17 cellular contexts compared by ENCODE assay signal in the genomic region with DNA sequence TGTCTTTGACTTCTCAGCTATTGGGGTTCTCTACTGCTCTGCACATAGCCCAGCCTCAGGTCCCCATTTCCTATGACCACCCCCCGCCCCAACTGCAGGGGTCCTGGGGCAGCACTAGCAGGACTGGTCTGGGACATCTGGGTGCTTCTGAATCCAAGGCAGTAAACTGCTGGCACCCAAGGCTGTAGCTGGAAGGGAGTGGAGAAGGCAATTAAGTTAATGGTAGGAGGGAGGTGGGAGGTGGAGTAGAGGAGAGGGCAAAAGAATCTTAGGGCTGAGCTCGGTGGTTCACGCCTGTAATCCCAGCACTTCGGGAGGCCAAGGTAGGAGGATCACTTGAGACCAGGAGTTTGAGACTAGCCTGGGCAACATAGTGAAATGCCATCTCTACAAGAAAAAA. TPM values are rescaled to one million over a fixed set of nuclear protein-coding genes. Genes with fewer than 3 reads are reported as not detected.
DNase-seq lines count a peak whose midpoint lies in the region; ATAC-seq and TF ChIP-seq lines count a peak whose summit lies in the region.
"Had no signal": no experiment of that assay in that cellular context is flagged by ENCODE, and none has a peak within 500 bp of the region (broad histone marks: within the 10 kb centered on the region; RNA-seq: fewer than 3 reads in every experiment).

No MANE protein-coding gene starts in this region.

- H3K36me3 ChIP-seq in HEK293 (ENCODE audit: control insufficient read depth in 2 of 2, insufficient read depth in 1 of 2, low read length in 2 of 2) (no peaks in the 10 kb centered on the region), RWPE2 (ENCODE audit: low read depth) (peaks cover 91% of the 10 kb centered on the region), transverse colon (no peaks in the 10 kb centered on the region)
- H3K36me3 ChIP-seq: BLaER1 had no signal

- ATAC-seq in RWPE2 (ENCODE audit: low read depth) (no peak), left colon (peak; percentile 89), left lobe of liver (no peak), GM21619 (IDR thresholded peaks at IDR 0.05; ENCODE audit: unreplicated experiment) (no peak)
- ATAC-seq: HCT116, HepG2 had no signal

- no peak for TF ChIP-seq EP300 in transverse colon (IDR thresholded peaks at IDR 0.05; ENCODE audit: low read depth)

- H3K9me3 ChIP-seq in HEK293 (ENCODE audit: control insufficient read depth, insufficient read depth, low read depth, low read length) (no peaks in the 10 kb centered on the region), RWPE2 (ENCODE audit: severe bottlenecking) (no peaks in the 10 kb centered on the region), transverse colon (no peaks in the 10 kb centered on the region)

- TF ChIP-seq CTCF in HEK293 (tag by site-specific recombination; IDR thresholded peaks at IDR 0.05) (no peak), RWPE2 (IDR thresholded peaks at IDR 0.05; ENCODE audit: poor library complexity, severe bottlenecking) (no peak), transverse colon (IDR thresholded peaks at IDR 0.05) (no peak)

- DNase-seq in RWPE2 (ENCODE audit: low spot score) (peak; percentile 36), left colon (peak in 1 of 2 donors; percentile 18), transverse colon (peak; percentile 46), left lobe of liver (ENCODE audit: low spot score) (no peak), UCSD-AML1 (lab: John Stamatoyannopoulos, UW; ENCODE audit: unreplicated experiment) (no peak)
- DNase-seq: 8988T; CD4-positive, alpha-beta memory T cell; DMS153; DMS79; GDM1; GOT3; H7 had no signal

- POLR2A ChIA-PET in HEK293 (lab: Yijun Ruan, JAX) = no interaction called here

- H3K27me3 ChIP-seq in RWPE2 (ENCODE audit: insufficient read depth, poor library complexity, severe bottlenecking) (no peaks in the 10 kb centered on the region), transverse colon (no peaks in the 10 kb centered on the region)
- H3K27me3 ChIP-seq: BLaER1 had no signal

- intact Hi-C loops in left colon (cut with DNase I, micrococcal nuclease) = no loop called here
- intact Hi-C loops in transverse colon (cut with DNase I; ENCODE audit: low total_unique reads) = no loop called here

- 42% methylated on average over 4 of the region's 4 CpGs; no CpG with 5 or more reads in 1 of the 2 donors for WGBS in transverse colon (ENCODE audit: low coverage in 1 of 2), 2 donors

- no peak for TF ChIP-seq POLR2A in transverse colon (IDR thresholded peaks at IDR 0.05)

- H3K27ac ChIP-seq in HEK293 (ENCODE audit: extremely low read depth, low read depth, low read length) (no peak overlapping the region), RWPE2 (ENCODE audit: poor library complexity, severe bottlenecking) (no peak overlapping the region), transverse colon (peak overlapping the region in 2 of 4 donors; percentile 9 to 41)
- H3K27ac ChIP-seq: BLaER1 had no signal

- no peaks in the 10 kb centered on the region for H3K4me1 ChIP-seq in HEK293 (ENCODE audit: control insufficient read depth, insufficient read depth, low read length)
- H3K4me1 ChIP-seq in RWPE2 (ENCODE audit: insufficient read depth, poor library complexity, severe bottlenecking) = no peaks in the 10 kb centered on the region
- H3K4me1 ChIP-seq in transverse colon = peaks cover 0 to 6% (median 2%) of the 10 kb centered on the region in 4 donors
- H3K4me1 ChIP-seq: BLaER1 had no signal

- in situ Hi-C loops in transverse colon (cut with MboI; ENCODE audit: low pct_ligation_motif_present in 1 of 4, low pct_unique_long_range_greater_than_20kb in 1 of 4, low sequenced_read_pairs in 3 of 4) = no loop called here

- H3K4me3 ChIP-seq in HEK293 (ENCODE audit: low read depth, low read length) = no peak overlapping the region
- no peak overlapping the region for H3K4me3 ChIP-seq in RWPE2 (ENCODE audit: severe bottlenecking)
- H3K4me3 ChIP-seq in transverse colon = no peak overlapping the region
- H3K4me3 ChIP-seq: BLaER1 had no signal

- CTCF ChIA-PET in HEK293 (lab: Yijun Ruan, JAX) = interaction anchor here (0.6 to 1.6 kb wide), 2 partner anchors 24 to 238 kb away, joined by 4 to 5 read pairs; no protein-coding TSS in a partner anchor

TF ChIP-seq in HEK293, 187 proteins besides CTCF, POLR2A, EP300 and RAD21:
- TF ChIP-seq ZNF169 (tag by site-specific recombination; IDR thresholded peaks at IDR 0.05) = no peak
- TF ChIP-seq, protein P1, sequence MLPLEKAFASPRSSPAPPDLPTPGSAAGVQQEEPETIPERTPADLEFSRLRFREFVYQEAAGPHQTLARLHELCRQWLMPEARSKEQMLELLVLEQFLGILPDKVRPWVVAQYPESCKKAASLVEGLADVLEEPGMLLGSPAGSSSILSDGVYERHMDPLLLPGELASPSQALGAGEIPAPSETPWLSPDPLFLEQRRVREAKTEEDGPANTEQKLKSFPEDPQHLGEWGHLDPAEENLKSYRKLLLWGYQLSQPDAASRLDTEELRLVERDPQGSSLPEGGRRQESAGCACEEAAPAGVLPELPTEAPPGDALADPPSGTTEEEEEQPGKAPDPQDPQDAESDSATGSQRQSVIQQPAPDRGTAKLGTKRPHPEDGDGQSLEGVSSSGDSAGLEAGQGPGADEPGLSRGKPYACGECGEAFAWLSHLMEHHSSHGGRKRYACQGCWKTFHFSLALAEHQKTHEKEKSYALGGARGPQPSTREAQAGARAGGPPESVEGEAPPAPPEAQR (tag by site-specific recombination; IDR thresholded peaks at IDR 0.05) = no peak
- TF ChIP-seq ZNF624 (tag by site-specific recombination; IDR thresholded peaks at IDR 0.05) = no peak
- no peak for TF ChIP-seq ZNF2 (tag by site-specific recombination; IDR thresholded peaks at IDR 0.05)
- peak; percentile 13; the same call in 1 of the 2 replicates for TF ChIP-seq EGR2 (tag by site-specific recombination; IDR thresholded peaks at IDR 0.05; ENCODE audit: low read depth)
- TF ChIP-seq WT1 (tag by site-specific recombination; IDR thresholded peaks at IDR 0.05) = peak; percentile 67
TF ChIP-seq in HEK293: peak in this region for 2.

RNA-seq across cellular contexts. Expression of a gene that starts 11.5 kb away (rescaled TPM):
- total RNA-seq in left colon = 10 to 100 TPM; 41.7 to 52.2 TPM
- total RNA-seq in transverse colon = 10 to 100 TPM in 3 of 4 donors, 1 to 10 TPM in 1; 5.2 to 61.1 (median 28.9) TPM
- 10.7 TPM for total RNA-seq in left lobe of liver
- total RNA-seq: H7 had no signal

RNA-seq across cellular contexts. Expression of a gene that starts 40.3 kb away (rescaled TPM):
- total RNA-seq in left colon (10 to 100 TPM; 58.1 to 66.2 TPM), transverse colon (10 to 100 TPM in 2 of 4 donors, 1 to 10 TPM in 2; 7.1 to 51.7 (median 21.7) TPM), left lobe of liver (35.6 TPM)

RNA-seq across cellular contexts. Expression of a gene that starts 40.8 kb away (rescaled TPM):
- total RNA-seq in left colon (10 to 100 TPM; 80.3 to 91.2 TPM), transverse colon (100 to 1,000 TPM in 1 of 4 donors, 10 to 100 TPM in 3; 65.5 to 104 (median 94.7) TPM), left lobe of liver (22.3 TPM)

Comparison
In these comparisons a context has a peak if more than half of its experiments do, and no peak if none do; other contexts are left out.
1. DNase-seq: peak in RWPE2 (single experiment) and transverse colon (single experiment); none in left lobe of liver (single experiment) and UCSD-AML1 (single experiment).